Comparison of ENCODE assay signal across 1 cellular context in genomic region chr9:128257086-128257825, GRCh38.
TF ChIP-seq lines count a peak whose summit lies in the region.

No MANE protein-coding gene starts in this region.

TF ChIP-seq in H1, 55 proteins besides CTCF, POLR2A, EP300 and RAD21:
- TF ChIP-seq ATF3 (IDR thresholded peaks at IDR 0.05; ENCODE audit: insufficient read depth, low read depth, low read length) (no peak), YY1 (IDR thresholded peaks at IDR 0.05; ENCODE audit: low read depth, low read length) (no peak), NANOG (IDR thresholded peaks at IDR 0.05; ENCODE audit: insufficient read depth, low read depth, low read length, poor library complexity, severe bottlenecking) (no peak), POLR2AphosphoS5 (IDR thresholded peaks at IDR 0.05; ENCODE audit: low read depth, low read length) (peak; percentile 54; the same call in 1 of the 2 replicates), RFX5 (IDR thresholded peaks at IDR 0.05; ENCODE audit: borderline replicate concordance, low read depth, low read length) (no peak), E2F6 (IDR thresholded peaks at IDR 0.05) (no peak)
